Comparison of ENCODE assay signal across 8 cellular contexts in genomic region chr2:171723724-171724683, GRCh38. TPM values are rescaled to one million over a fixed set of nuclear protein-coding genes. Genes with fewer than 3 reads are reported as not detected.
DNase-seq lines count a peak whose midpoint lies in the region; ATAC-seq lines count a peak whose summit lies in the region.

No MANE protein-coding gene starts in this region.

- no peaks in the 10 kb centered on the region for H3K4me1 Mint-ChIP-seq in activated CD4-positive, alpha-beta T cell treated with anti-CD3 and anti-CD28 coated beads, Interleukin-2, amount 10 ng/mL, durations not matched to agents 7 days and 5 days

- H3K27ac Mint-ChIP-seq in activated CD4-positive, alpha-beta T cell treated with anti-CD3 and anti-CD28 coated beads, Interleukin-2, amount 10 ng/mL, durations not matched to agents 7 days and 5 days, result no peak overlapping the region

- no peaks in the 10 kb centered on the region for H3K9me3 ChIP-seq in adipocyte (ENCODE audit: control insufficient read depth, low read length)

- no peak overlapping the region for H3K9ac ChIP-seq in adipocyte (ENCODE audit: low read length)

- H3K27me3 ChIP-seq in adipocyte (replicated peaks; ENCODE audit: control insufficient read depth, insufficient read depth, low read length), result no peaks in the 10 kb centered on the region

- POLR2A ChIA-PET in activated CD4-positive, alpha-beta T cell treated with anti-CD3 and anti-CD28 coated beads, Interleukin-2, amount 10 ng/mL, durations not matched to agents 7 days and 5 days (lab: Charles Lee), result no interaction called here

- no peaks in the 10 kb centered on the region for H3K9me3 Mint-ChIP-seq in activated CD4-positive, alpha-beta T cell treated with anti-CD3 and anti-CD28 coated beads, Interleukin-2, amount 10 ng/mL, durations not matched to agents 7 days and 5 days

- ATAC-seq in GM21423 (IDR thresholded peaks at IDR 0.05; ENCODE audit: unreplicated experiment), result no peak

- peaks cover 4% of the 10 kb centered on the region for H3K4me1 ChIP-seq in adipocyte (ENCODE audit: control insufficient read depth, insufficient read depth, low read length)

- CTCF ChIA-PET in activated CD4-positive, alpha-beta T cell treated with anti-CD3 and anti-CD28 coated beads, Interleukin-2, amount 10 ng/mL, durations not matched to agents 7 days and 5 days (lab: Charles Lee), result interaction anchor here (1.0 to 1.1 kb wide), 3 partner anchors 8 to 56 kb away, joined by 3 read pairs; no protein-coding TSS in a partner anchor

- H3K27me3 Mint-ChIP-seq in activated CD4-positive, alpha-beta T cell treated with anti-CD3 and anti-CD28 coated beads, Interleukin-2, amount 10 ng/mL, durations not matched to agents 7 days and 5 days, result no peaks in the 10 kb centered on the region

- peak; percentile 13 for DNase-seq in Daoy (ENCODE audit: low read depth)
- peak; percentile 91 to 96 for DNase-seq in NCI-H1930 (lab: John Stamatoyannopoulos, UW)
- DNase-seq in adipocyte (ENCODE audit: low read depth), result peak; percentile 32
- peak; percentile 26 for DNase-seq in kidney tubule cell (ENCODE audit: low spot score)
- no peak for DNase-seq in stimulated activated CD4-positive, alpha-beta T cell treated with anti-CD3 and anti-CD28 coated beads, Interleukin-12 subunit alpha, Interleukin-12 subunit beta, amount 100 ng/mL, for 4 hours
- DNase-seq in CD1c-positive myeloid dendritic cell (ENCODE audit: extremely low spot score), result no peak
- no peak for DNase-seq in activated CD4-positive, alpha-beta T cell treated with anti-CD3 and anti-CD28 coated beads, Interleukin-2, amount 10 ng/mL, durations not matched to agents 7 days and 5 days

- no peak overlapping the region for H3K4me3 Mint-ChIP-seq in activated CD4-positive, alpha-beta T cell treated with anti-CD3 and anti-CD28 coated beads, Interleukin-2, amount 10 ng/mL, durations not matched to agents 7 days and 5 days

- peaks cover 80% of the 10 kb centered on the region for H3K36me3 ChIP-seq in adipocyte (ENCODE audit: control insufficient read depth, insufficient read depth, low read length, severe bottlenecking)

- H3K4me3 ChIP-seq in adipocyte (ENCODE audit: low read length), result no peak overlapping the region

- peaks cover 17% of the 10 kb centered on the region for H3K36me3 Mint-ChIP-seq in activated CD4-positive, alpha-beta T cell treated with anti-CD3 and anti-CD28 coated beads, Interleukin-2, amount 10 ng/mL, durations not matched to agents 7 days and 5 days (ENCODE audit: low read depth)

RNA-seq across cellular contexts. Expression of gene DYNC1I2, which starts 36.7 kb away (rescaled TPM):
- total RNA-seq in Daoy (2014; rRNA removed; shearing (Covaris generic)), result 101 and 146 TPM in 2 replicates
- 10 to 100 TPM; 49.5 to 52.5 TPM for total RNA-seq in activated CD4-positive, alpha-beta T cell treated with anti-CD3 and anti-CD28 coated beads, Interleukin-2, amount 10 ng/mL, durations not matched to agents 7 days and 5 days

Comparison
In these comparisons a context has a peak if more than half of its experiments do, and no peak if none do; other contexts are left out.
1. DNase-seq: peak in Daoy (single experiment), NCI-H1930 (2 of 2), adipocyte (single experiment) and kidney tubule cell (single experiment); none in stimulated activated CD4-positive, alpha-beta T cell treated with anti-CD3 and anti-CD28 coated beads, Interleukin-12 subunit alpha, Interleukin-12 subunit beta, amount 100 ng/mL, for 4 hours (single experiment), CD1c-positive myeloid dendritic cell (single experiment) and activated CD4-positive, alpha-beta T cell treated with anti-CD3 and anti-CD28 coated beads, Interleukin-2, amount 10 ng/mL, durations not matched to agents 7 days and 5 days (single experiment).